ENCODE assay signal across 8 cellular contexts in the genomic region with DNA sequence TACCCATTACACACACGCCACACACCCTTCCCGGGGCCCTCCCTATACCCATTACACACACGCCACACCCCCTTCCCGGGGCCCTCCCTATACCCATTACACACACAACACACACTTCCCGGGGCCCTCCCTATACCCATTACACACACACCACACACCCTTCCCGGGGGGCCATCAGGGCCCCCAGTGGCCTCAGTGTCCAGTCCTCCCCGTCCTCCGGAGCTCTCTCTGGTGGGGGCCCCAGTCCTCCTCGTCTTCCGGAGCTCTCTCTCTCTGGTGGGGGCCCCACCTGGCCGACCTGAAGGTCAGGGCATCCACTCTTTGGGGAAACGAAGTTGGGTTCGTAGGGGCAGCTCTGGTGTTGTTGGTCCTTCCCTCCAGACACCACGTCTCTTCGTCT.
DNase-seq lines count a peak whose midpoint lies in the region; ATAC-seq and TF ChIP-seq lines count a peak whose summit lies in the region.
"Not testable (repeated sequence)": the region's sequence is repeated elsewhere in the genome, so short reads cannot be mapped to it uniquely, and the experiment has no call there.

No MANE protein-coding gene starts in this region.

- not testable (repeated sequence) for TF ChIP-seq RAD21 in HCT116 (IDR thresholded peaks at IDR 0.05; ENCODE audit: low read depth)

- peak overlapping the region; percentile 77 for H3K4me2 ChIP-seq in BLaER1
- H3K4me2 ChIP-seq in HCT116 (ENCODE audit: low read length), result not testable (repeated sequence)

- H3K9me3 Mint-ChIP-seq in activated CD4-positive, alpha-beta T cell treated with anti-CD3 and anti-CD28 coated beads for 36 hours (ENCODE audit: low read depth); activated naive CD4-positive, alpha-beta T cell treated with anti-CD3 and anti-CD28 coated beads, Interleukin-2, amount 50 U/mL, for 24 hours; glutamatergic neuron (ENCODE audit: unreplicated experiment); nephron progenitor cell; stimulated activated memory B cell treated with anti-CD40 and anti-IgM and Interleukin-4, amounts not matched to agents 10 μg/mL and 1 μg/mL and 100 μg/mL, for 72 hours: not testable (repeated sequence)

- 47 to 57% methylated on average over 15 of the region's 15 CpGs for WGBS in aorta, 2 donors

- H3K36me3 ChIP-seq in BLaER1; HCT116 (ENCODE audit: control insufficient read depth in 1 of 2, insufficient read depth in 2 of 2, low read length in 2 of 2); aorta (ENCODE audit: control insufficient read depth in 1 of 2, insufficient read depth in 2 of 2, low read length in 1 of 2): not testable (repeated sequence)

- H3K27me3 ChIP-seq in BLaER1; HCT116 (ENCODE audit: insufficient read depth, low read length); aorta (ENCODE audit: control insufficient read depth in 1 of 2, insufficient read depth in 2 of 2, low read length in 1 of 2): not testable (repeated sequence)

- H3K27ac Mint-ChIP-seq in activated CD4-positive, alpha-beta T cell treated with anti-CD3 and anti-CD28 coated beads for 36 hours; glutamatergic neuron (ENCODE audit: unreplicated experiment); stimulated activated memory B cell treated with anti-CD40 and anti-IgM and Interleukin-4, amounts not matched to agents 10 μg/mL and 1 μg/mL and 100 μg/mL, for 72 hours: not testable (repeated sequence)
- peak overlapping the region; percentile 15 for H3K27ac Mint-ChIP-seq in activated naive CD4-positive, alpha-beta T cell treated with anti-CD3 and anti-CD28 coated beads, Interleukin-2, amount 50 U/mL, for 24 hours
- H3K27ac Mint-ChIP-seq in nephron progenitor cell, result peak overlapping the region; percentile 10

- BruUV-seq in HCT116 (replicated peaks; lab: Mats Ljungman, UMichigan), result not testable (repeated sequence)

- not testable (repeated sequence) for TF ChIP-seq CTCF in HCT116 (IDR thresholded peaks at IDR 0.05 in 2 of 3, conservative IDR thresholded peaks at IDR 0.05 in 1 of 3; ENCODE audit: borderline replicate concordance in 1 of 3, insufficient read depth in 1 of 3, low read depth in 2 of 3, low read length in 2 of 3); glutamatergic neuron (IDR thresholded peaks at IDR 0.05; ENCODE audit: partially characterized antibody, unreplicated experiment); nephron progenitor cell (IDR thresholded peaks at IDR 0.05)

- TF ChIP-seq POLR2A in HCT116 (IDR thresholded peaks at IDR 0.05; ENCODE audit: borderline replicate concordance, extremely low read depth, insufficient read depth, insufficient read length), result not testable (repeated sequence)

- H3K9ac ChIP-seq in BLaER1; HCT116 (ENCODE audit: low read length): not testable (repeated sequence)

- H3K9me2 ChIP-seq in HCT116 (ENCODE audit: insufficient read depth), result not testable (repeated sequence)

- not testable (repeated sequence) for H3K27me3 Mint-ChIP-seq in activated CD4-positive, alpha-beta T cell treated with anti-CD3 and anti-CD28 coated beads for 36 hours; activated naive CD4-positive, alpha-beta T cell treated with anti-CD3 and anti-CD28 coated beads, Interleukin-2, amount 50 U/mL, for 24 hours
- peaks cover 14% of the 10 kb centered on the region for H3K27me3 Mint-ChIP-seq in glutamatergic neuron (ENCODE audit: unreplicated experiment)
- H3K27me3 Mint-ChIP-seq in nephron progenitor cell (ENCODE audit: low read depth, poor library complexity), result peaks cover 20% of the 10 kb centered on the region
- peaks cover 11% of the 10 kb centered on the region for H3K27me3 Mint-ChIP-seq in stimulated activated memory B cell treated with anti-CD40 and anti-IgM and Interleukin-4, amounts not matched to agents 10 μg/mL and 1 μg/mL and 100 μg/mL, for 72 hours

- peaks cover 75% of the 10 kb centered on the region for H3K4me1 ChIP-seq in BLaER1
- H3K4me1 ChIP-seq in HCT116 (ENCODE audit: control insufficient read depth in 1 of 2, insufficient read depth in 2 of 2, low read length in 2 of 2); aorta (ENCODE audit: control insufficient read depth in 1 of 2, insufficient read depth in 2 of 2, low read length in 2 of 2): not testable (repeated sequence)

- not testable (repeated sequence) for H3K4me1 Mint-ChIP-seq in activated CD4-positive, alpha-beta T cell treated with anti-CD3 and anti-CD28 coated beads for 36 hours; activated naive CD4-positive, alpha-beta T cell treated with anti-CD3 and anti-CD28 coated beads, Interleukin-2, amount 50 U/mL, for 24 hours; glutamatergic neuron (ENCODE audit: low read depth, unreplicated experiment); stimulated activated memory B cell treated with anti-CD40 and anti-IgM and Interleukin-4, amounts not matched to agents 10 μg/mL and 1 μg/mL and 100 μg/mL, for 72 hours
- peaks cover 23% of the 10 kb centered on the region for H3K4me1 Mint-ChIP-seq in nephron progenitor cell

- POLR2A ChIA-PET in HCT116 (lab: Charles Lee); activated CD4-positive, alpha-beta T cell treated with anti-CD3 and anti-CD28 coated beads for 36 hours (lab: Charles Lee): not testable (repeated sequence)

- not testable (repeated sequence) for H4K20me1 ChIP-seq in BLaER1; HCT116 (ENCODE audit: insufficient read depth)

- RAD21 ChIA-PET in HCT116 (lab: Charles Lee; ENCODE audit: low non-redundant PET in 1 of 2, low total read pairs in 2 of 2, uncharacterized antibody in 2 of 2, unreplicated experiment in 2 of 2), result not testable (repeated sequence)

- H3K27ac ChIP-seq in BLaER1; aorta (ENCODE audit: low read depth in 1 of 2, low read length in 2 of 2): not testable (repeated sequence)
- peak overlapping the region; percentile 9; the same call in 1 of the 2 replicates for H3K27ac ChIP-seq in HCT116 (ENCODE audit: low read depth, low read length)

- H2AFZ ChIP-seq in HCT116 (ENCODE audit: low read depth, low read length, poor library complexity, severe bottlenecking), result not testable (repeated sequence)

- not testable (repeated sequence) for H3K4me3 Mint-ChIP-seq in activated CD4-positive, alpha-beta T cell treated with anti-CD3 and anti-CD28 coated beads for 36 hours; activated naive CD4-positive, alpha-beta T cell treated with anti-CD3 and anti-CD28 coated beads, Interleukin-2, amount 50 U/mL, for 24 hours; glutamatergic neuron (ENCODE audit: unreplicated experiment); nephron progenitor cell; stimulated activated memory B cell treated with anti-CD40 and anti-IgM and Interleukin-4, amounts not matched to agents 10 μg/mL and 1 μg/mL and 100 μg/mL, for 72 hours

- not testable (repeated sequence) for H3K9me3 ChIP-seq in BLaER1; HCT116 (ENCODE audit: control insufficient read depth in 1 of 2, insufficient read depth in 1 of 2, low read depth in 1 of 2, low read length in 2 of 2); aorta (ENCODE audit: control insufficient read depth, low read length)

- CTCF ChIA-PET in HCT116 (lab: Charles Lee); activated CD4-positive, alpha-beta T cell treated with anti-CD3 and anti-CD28 coated beads for 36 hours (lab: Charles Lee): not testable (repeated sequence)

- not testable (repeated sequence) for DNase-seq in HCT116 (ENCODE audit: low read depth, low spot score); activated CD4-positive, alpha-beta T cell treated with anti-CD3 and anti-CD28 coated beads for 36 hours; nephron progenitor cell
- DNase-seq in glutamatergic neuron (peak; percentile 7), aorta (peak; percentile 21 to 39)

- intact Hi-C loops in HCT116 (cut with micrococcal nuclease); activated CD4-positive, alpha-beta T cell treated with anti-CD3 and anti-CD28 coated beads for 36 hours (cut with DNase I, micrococcal nuclease); aorta (cut with DNase I): not testable (repeated sequence)

- ATAC-seq in HCT116; aorta (ENCODE audit: low FRiP score): not testable (repeated sequence)
- peak; percentile 21 for ATAC-seq in activated CD4-positive, alpha-beta T cell treated with anti-CD3 and anti-CD28 coated beads for 36 hours
- peak; percentile 40 for ATAC-seq in stimulated activated memory B cell treated with anti-CD40 and anti-IgM and Interleukin-4, amounts not matched to agents 10 μg/mL and 1 μg/mL and 100 μg/mL, for 72 hours

- H3K79me2 ChIP-seq in HCT116 (ENCODE audit: insufficient read depth, low read length), result not testable (repeated sequence)

- peak overlapping the region; percentile 44 for H3K4me3 ChIP-seq in BLaER1
- H3K4me3 ChIP-seq in HCT116 (replicated peaks in 1 of 2; ENCODE audit: low read depth in 1 of 2, low read length in 2 of 2); aorta (ENCODE audit: low read length in 2 of 2): not testable (repeated sequence)

- H3K36me3 Mint-ChIP-seq in activated CD4-positive, alpha-beta T cell treated with anti-CD3 and anti-CD28 coated beads for 36 hours (ENCODE audit: low read depth); activated naive CD4-positive, alpha-beta T cell treated with anti-CD3 and anti-CD28 coated beads, Interleukin-2, amount 50 U/mL, for 24 hours; glutamatergic neuron (ENCODE audit: unreplicated experiment); nephron progenitor cell (ENCODE audit: low read depth); stimulated activated memory B cell treated with anti-CD40 and anti-IgM and Interleukin-4, amounts not matched to agents 10 μg/mL and 1 μg/mL and 100 μg/mL, for 72 hours: not testable (repeated sequence)
